Comparison of ENCODE assay signal across 8 cellular contexts in genomic region chr6:125301435-125302391, GRCh38. TPM values are rescaled to one million over a fixed set of nuclear protein-coding genes. Genes with fewer than 3 reads are reported as not detected.
A peak's percentile ranks its signal among the peaks of the same experiment; 100 is the strongest.
DNase-seq lines count a peak whose midpoint lies in the region; ATAC-seq and TF ChIP-seq lines count a peak whose summit lies in the region.

TSS of gene HDDC2 (minus strand) at chr6:125301967. CDS start at chr6:125301932, 35 bp downstream.

- peaks cover 25% of the 10 kb centered on the region for H3K79me2 ChIP-seq in OCI-LY7 (ENCODE audit: insufficient read depth, low read depth, low read length)

- no peaks in the 10 kb centered on the region for H3K9me3 ChIP-seq in CD4-positive, CD25-positive, alpha-beta regulatory T cell (ENCODE audit: control insufficient read depth in 2 of 2, low read length in 2 of 2)
- H3K9me3 ChIP-seq in OCI-LY7 (ENCODE audit: low read length) (no peaks in the 10 kb centered on the region), esophagus muscularis mucosa (no peaks in the 10 kb centered on the region), muscle layer of duodenum (ENCODE audit: control insufficient read depth in 1 of 2, low read length in 2 of 2) (no peaks in the 10 kb centered on the region)

- ATAC-seq in CD4-positive, CD25-positive, alpha-beta regulatory T cell (ENCODE audit: low read depth in 2 of 2) = peak; percentile 38 to 50
- peak; percentile 86 for ATAC-seq in HG03354 (IDR thresholded peaks at IDR 0.05; ENCODE audit: poor library complexity, severe bottlenecking, unreplicated experiment)
- peak; percentile 74 to 76 for ATAC-seq in activated T-cell treated with anti-CD3 and anti-CD28 coated beads, Interleukin-2, amount 50 U/mL, for 4 hours
- ATAC-seq in stimulated activated naive CD8-positive, alpha-beta T cell treated with anti-CD3 and anti-CD28 coated beads, Interleukin-15, amount 100 ng/mL, for 72 hours = peak; percentile 80

- H3K36me3 Mint-ChIP-seq in CD4-positive, CD25-positive, alpha-beta regulatory T cell = peaks cover 24% of the 10 kb centered on the region
- peaks cover 29% of the 10 kb centered on the region for H3K36me3 Mint-ChIP-seq in activated T-cell treated with anti-CD3 and anti-CD28 coated beads, Interleukin-2, amount 50 U/mL, for 4 hours (ENCODE audit: insufficient read depth)

- peak within 1 kb of the TSS; percentile 75 for H3K27ac ChIP-seq in CD4-positive, CD25-positive, alpha-beta regulatory T cell (ENCODE audit: insufficient read depth, low read length, poor library complexity, severe bottlenecking)
- peak within 1 kb of the TSS; percentile 52 for H3K27ac ChIP-seq in OCI-LY7 (ENCODE audit: low read depth, low read length, poor library complexity, severe bottlenecking)
- peak within 1 kb of the TSS; percentile 90 to 96 (median 94) for H3K27ac ChIP-seq in esophagus muscularis mucosa (replicated peaks in 1 of 4)
- peak within 1 kb of the TSS; percentile 64 for H3K27ac ChIP-seq in muscle layer of duodenum (ENCODE audit: low read length)

- 17% methylated on average over 19 of the region's 67 CpGs for WGBS in esophagus muscularis mucosa

- H3K4me3 Mint-ChIP-seq in CD4-positive, CD25-positive, alpha-beta regulatory T cell = peak within 1 kb of the TSS; percentile 87 to 95 (median 90)
- H3K4me3 Mint-ChIP-seq in activated T-cell treated with anti-CD3 and anti-CD28 coated beads, Interleukin-2, amount 50 U/mL, for 4 hours = peak within 1 kb of the TSS; percentile 90
- H3K4me3 Mint-ChIP-seq in stimulated activated naive CD8-positive, alpha-beta T cell treated with anti-CD3 and anti-CD28 coated beads, Interleukin-15, amount 100 ng/mL, for 72 hours = peak within 1 kb of the TSS; percentile 77 to 89

- H3K4me3 ChIP-seq in CD4-positive, CD25-positive, alpha-beta regulatory T cell (ENCODE audit: low read depth, low read length) = peak within 1 kb of the TSS; percentile 85
- H3K4me3 ChIP-seq in OCI-LY7 (ENCODE audit: low read depth, low read length, poor library complexity, severe bottlenecking) (peak within 1 kb of the TSS; percentile 83), esophagus muscularis mucosa (peak within 1 kb of the TSS; percentile 66 to 93 (median 86)), muscle layer of duodenum (ENCODE audit: low read depth in 1 of 2, low read length in 2 of 2) (peak within 1 kb of the TSS; percentile 75 to 77)

- H3K4me2 ChIP-seq in OCI-LY7 (ENCODE audit: low read length) = peak within 1 kb of the TSS; percentile 77

- DNase-seq in CD4-positive, CD25-positive, alpha-beta regulatory T cell = peak; percentile 24 to 64 (median 38)
- DNase-seq in GM19238 (ENCODE audit: insufficient read length, low spot score) (peak; percentile 62), OCI-LY7 (ENCODE audit: low spot score) (peak; percentile 71), esophagus muscularis mucosa (ENCODE audit: extremely low spot score) (peak; percentile 93)
- peak; percentile 48 for DNase-seq in activated T-cell treated with anti-CD3 and anti-CD28 coated beads, Interleukin-2, amount 50 U/mL, for 4 hours
- peak; percentile 51 to 61 for DNase-seq in stimulated activated naive CD8-positive, alpha-beta T cell treated with anti-CD3 and anti-CD28 coated beads, Interleukin-15, amount 100 ng/mL, for 72 hours

- H3K27ac Mint-ChIP-seq in CD4-positive, CD25-positive, alpha-beta regulatory T cell = peak within 1 kb of the TSS; percentile 90 to 96 (median 94)
- H3K27ac Mint-ChIP-seq in stimulated activated naive CD8-positive, alpha-beta T cell treated with anti-CD3 and anti-CD28 coated beads, Interleukin-15, amount 100 ng/mL, for 72 hours = peak within 1 kb of the TSS; percentile 96 to 98

- no peak for TF ChIP-seq EP300 in esophagus muscularis mucosa (IDR thresholded peaks at IDR 0.05)

- POLR2A ChIA-PET in OCI-LY7 (lab: Charles Lee) = interaction anchor here (0.8 to 2.8 kb wide), 16 partner anchors 8 to 685 kb away, joined by 3 to 14 read pairs (median 4); partner anchors contain the start of gene TRMT11

- peak within 1 kb of the TSS; percentile 74 for H2AFZ ChIP-seq in OCI-LY7 (ENCODE audit: low read length)

- peaks cover 2% of the 10 kb centered on the region for H3K27me3 ChIP-seq in CD4-positive, CD25-positive, alpha-beta regulatory T cell (ENCODE audit: control insufficient read depth, insufficient read depth, low read length)
- H3K27me3 ChIP-seq in esophagus muscularis mucosa (no peaks in the 10 kb centered on the region), muscle layer of duodenum (ENCODE audit: low read depth, low read length) (no peaks in the 10 kb centered on the region)

- H3K4me1 Mint-ChIP-seq in CD4-positive, CD25-positive, alpha-beta regulatory T cell = peaks cover 38 to 54% (median 43%) of the 10 kb centered on the region in 4 donors
- peaks cover 54% of the 10 kb centered on the region for H3K4me1 Mint-ChIP-seq in activated T-cell treated with anti-CD3 and anti-CD28 coated beads, Interleukin-2, amount 50 U/mL, for 4 hours (ENCODE audit: low read depth)
- peaks cover 54% of the 10 kb centered on the region for H3K4me1 Mint-ChIP-seq in stimulated activated naive CD8-positive, alpha-beta T cell treated with anti-CD3 and anti-CD28 coated beads, Interleukin-15, amount 100 ng/mL, for 72 hours

- TF ChIP-seq CTCF in OCI-LY7 (conservative IDR thresholded peaks at IDR 0.05; ENCODE audit: low read length) (no peak), esophagus muscularis mucosa (IDR thresholded peaks at IDR 0.05) (no peak)

- TF ChIP-seq POLR2A in esophagus muscularis mucosa (IDR thresholded peaks at IDR 0.05; ENCODE audit: low read depth) = no peak

- H3K27me3 Mint-ChIP-seq in CD4-positive, CD25-positive, alpha-beta regulatory T cell = peaks cover 12% of the 10 kb centered on the region
- no peaks in the 10 kb centered on the region for H3K27me3 Mint-ChIP-seq in activated T-cell treated with anti-CD3 and anti-CD28 coated beads, Interleukin-2, amount 50 U/mL, for 4 hours (ENCODE audit: low read depth)
- H3K27me3 Mint-ChIP-seq in stimulated activated naive CD8-positive, alpha-beta T cell treated with anti-CD3 and anti-CD28 coated beads, Interleukin-15, amount 100 ng/mL, for 72 hours = no peaks in the 10 kb centered on the region

- H3K9me2 ChIP-seq in OCI-LY7 (ENCODE audit: insufficient read depth, low read length) = no peaks in the 10 kb centered on the region; the same call in 1 of the 2 replicates

- H3K9me3 Mint-ChIP-seq in CD4-positive, CD25-positive, alpha-beta regulatory T cell = peaks cover 0 to 1% (median 0%) of the 10 kb centered on the region in 7 donors
- no peaks in the 10 kb centered on the region for H3K9me3 Mint-ChIP-seq in activated T-cell treated with anti-CD3 and anti-CD28 coated beads, Interleukin-2, amount 50 U/mL, for 4 hours
- H3K9me3 Mint-ChIP-seq in stimulated activated naive CD8-positive, alpha-beta T cell treated with anti-CD3 and anti-CD28 coated beads, Interleukin-15, amount 100 ng/mL, for 72 hours = peaks cover 0 to 17% of the 10 kb centered on the region in 2 donors

- H3K36me3 ChIP-seq in CD4-positive, CD25-positive, alpha-beta regulatory T cell (ENCODE audit: control insufficient read depth, insufficient read depth, low read length) = peaks cover 13% of the 10 kb centered on the region
- peaks cover 38% of the 10 kb centered on the region for H3K36me3 ChIP-seq in OCI-LY7 (ENCODE audit: insufficient read depth, low read length)
- peaks cover 0 to 31% (median 17%) of the 10 kb centered on the region in 4 donors for H3K36me3 ChIP-seq in esophagus muscularis mucosa
- peaks cover 10 to 16% of the 10 kb centered on the region in 2 donors for H3K36me3 ChIP-seq in muscle layer of duodenum (ENCODE audit: control insufficient read depth in 1 of 2, insufficient read depth in 2 of 2, low read length in 2 of 2)

- CTCF ChIA-PET in OCI-LY7 (lab: Charles Lee; ENCODE audit: unreplicated experiment) = interaction anchor here (0.7 kb wide), 1 partner anchor 127 kb away, joined by 3 read pairs; no protein-coding TSS in a partner anchor

- no TSS peak for BruUV-seq in OCI-LY7 (replicated peaks; lab: Mats Ljungman, UMichigan)

- no peaks in the 10 kb centered on the region for H4K20me1 ChIP-seq in OCI-LY7 (ENCODE audit: insufficient read depth, low read length)

- peaks cover 35% of the 10 kb centered on the region for H3K4me1 ChIP-seq in CD4-positive, CD25-positive, alpha-beta regulatory T cell (ENCODE audit: control insufficient read depth, insufficient read depth, low read length, poor library complexity, severe bottlenecking)
- peaks cover 29% of the 10 kb centered on the region for H3K4me1 ChIP-seq in OCI-LY7 (ENCODE audit: insufficient read depth, low read length, poor library complexity, severe bottlenecking)
- H3K4me1 ChIP-seq in esophagus muscularis mucosa = peaks cover 16 to 26% (median 22%) of the 10 kb centered on the region in 4 donors
- H3K4me1 ChIP-seq in muscle layer of duodenum (ENCODE audit: control insufficient read depth in 1 of 2, insufficient read depth in 2 of 2, low read length in 2 of 2) = peaks cover 15% of the 10 kb centered on the region in 2 donors

- intact Hi-C loops in OCI-LY7 (cut with micrococcal nuclease; ENCODE audit: unreplicated experiment) = loop anchor here (2.0 to 10.0 kb wide), 3 partner anchors 45 to 1043 kb away; partner anchors contain the start of genes CENPW and HINT3
- intact Hi-C loops in esophagus muscularis mucosa (cut with DNase I) = loop anchor here (10.0 kb wide), 1 partner anchor 653 kb away; the partner anchor contains the start of gene HINT3

RNA-seq across cellular contexts. Expression of gene HDDC2, which starts in this region (rescaled TPM):
- total RNA-seq in CD4-positive, CD25-positive, alpha-beta regulatory T cell = 28.9 TPM
- 10 to 100 TPM; 80.7 to 92.6 (median 89.7) TPM for polyA plus RNA-seq in CD4-positive, CD25-positive, alpha-beta regulatory T cell
- total RNA-seq in OCI-LY7 (2014; rRNA removed; shearing (Covaris generic)) = 75.1 and 88.6 TPM in 2 replicates
- total RNA-seq in OCI-LY7 (2022) (119 and 121 TPM in 2 replicates), esophagus muscularis mucosa (10 to 100 TPM; 29.6 to 47.7 (median 38.4) TPM)
- total RNA-seq in activated T-cell treated with anti-CD3 and anti-CD28 coated beads, Interleukin-2, amount 50 U/mL, for 4 hours = 100 to 1,000 TPM in 1 of 3 donors, 10 to 100 TPM in 2; 89.5 to 114 (median 92.8) TPM

Comparison
In these comparisons a context has a peak if more than half of its experiments do, and no peak if none do; other contexts are left out.
1. Peak in every context shown above with its lines: DNase-seq, ATAC-seq, H3K4me3 ChIP-seq and H3K27ac ChIP-seq.
2. DNase-seq: peak in every context shown above with its lines; median percentile 93 in esophagus muscularis mucosa; 71 in OCI-LY7; 62 in GM19238; 56 in stimulated activated naive CD8-positive, alpha-beta T cell treated with anti-CD3 and anti-CD28 coated beads, Interleukin-15, amount 100 ng/mL, for 72 hours; 48 in activated T-cell treated with anti-CD3 and anti-CD28 coated beads, Interleukin-2, amount 50 U/mL, for 4 hours; 38 in CD4-positive, CD25-positive, alpha-beta regulatory T cell.